ENCODE assay signal across 17 cellular contexts in genomic region chr15:78104566-78105500, GRCh38. TPM values are rescaled to one million over a fixed set of nuclear protein-coding genes. Genes with fewer than 3 reads are reported as not detected.
DNase-seq lines count a peak whose midpoint lies in the region; ATAC-seq and TF ChIP-seq lines count a peak whose summit lies in the region.
"Had no signal": no experiment of that assay in that cellular context is flagged by ENCODE, and none has a peak within 500 bp of the region (broad histone marks: within the 10 kb centered on the region; RNA-seq: fewer than 3 reads in every experiment).

No MANE protein-coding gene starts in this region.

- no peaks in the 10 kb centered on the region for H3K36me3 Mint-ChIP-seq in activated naive CD4-positive, alpha-beta T cell treated with anti-CD3 and anti-CD28 coated beads, Interleukin-2, amount 10 ng/mL, durations not matched to agents 7 days and 5 days
- no peaks in the 10 kb centered on the region for H3K36me3 Mint-ChIP-seq in T-helper 2 cell treated with Interferon-gamma antibody and Interleukin-4, amounts not matched to agents 5 μg/mL and 100 μg/mL, for 36 hours (ENCODE audit: low read depth)
- H3K36me3 Mint-ChIP-seq in type B pancreatic cell = no peaks in the 10 kb centered on the region
- H3K36me3 Mint-ChIP-seq: IgD-negative memory B cell had no signal

- DNase-seq in activated naive CD4-positive, alpha-beta T cell treated with anti-CD3 and anti-CD28 coated beads, Interleukin-2, amount 10 ng/mL, durations not matched to agents 7 days and 5 days = peak; percentile 46
- DNase-seq in activated naive CD4-positive, alpha-beta T cell (lab: John Stamatoyannopoulos, UW) = no peak
- DNase-seq in T-helper 2 cell treated with Interferon-gamma antibody and Interleukin-4, amounts not matched to agents 5 μg/mL and 100 μg/mL, for 36 hours (ENCODE audit: low spot score) = no peak
- peak; percentile 35 for DNase-seq in islet precursor cell
- no peak for DNase-seq in type B pancreatic cell (ENCODE audit: extremely low spot score, unreplicated experiment)
- DNase-seq in SKM-1 (lab: John Stamatoyannopoulos, UW; ENCODE audit: unreplicated experiment) = no peak
- DNase-seq in cardiac septum (ENCODE audit: low spot score) = no peak
- DNase-seq: activated CD4-positive, alpha-beta T cell treated with anti-CD3 and anti-CD28 coated beads, Interleukin-2, amount 50 U/mL, for 4 hours; DMS 273 treated with DMSO at 0.1 percent for 48 hours; foreskin fibroblast; left ventricle myocardium superior; NCI-H1048; psoas muscle; SIG-M5 had no signal

- H3K27me3 Mint-ChIP-seq in activated naive CD4-positive, alpha-beta T cell treated with anti-CD3 and anti-CD28 coated beads, Interleukin-2, amount 10 ng/mL, durations not matched to agents 7 days and 5 days = no peaks in the 10 kb centered on the region
- H3K27me3 Mint-ChIP-seq in T-helper 2 cell treated with Interferon-gamma antibody and Interleukin-4, amounts not matched to agents 5 μg/mL and 100 μg/mL, for 36 hours (ENCODE audit: low read depth) = no peaks in the 10 kb centered on the region
- H3K27me3 Mint-ChIP-seq in type B pancreatic cell = no peaks in the 10 kb centered on the region
- H3K27me3 Mint-ChIP-seq: IgD-negative memory B cell had no signal

- intact Hi-C loops in cardiac septum (cut with DNase I) = no loop called here

- no peak for TF ChIP-seq CTCF in type B pancreatic cell (conservative IDR thresholded peaks at IDR 0.05)

- H3K4me1 Mint-ChIP-seq in activated naive CD4-positive, alpha-beta T cell treated with anti-CD3 and anti-CD28 coated beads, Interleukin-2, amount 10 ng/mL, durations not matched to agents 7 days and 5 days = peaks cover 80% of the 10 kb centered on the region
- H3K4me1 Mint-ChIP-seq in T-helper 2 cell treated with Interferon-gamma antibody and Interleukin-4, amounts not matched to agents 5 μg/mL and 100 μg/mL, for 36 hours (ENCODE audit: low read depth) = peaks cover 64% of the 10 kb centered on the region
- peaks cover 9% of the 10 kb centered on the region for H3K4me1 Mint-ChIP-seq in type B pancreatic cell (ENCODE audit: unreplicated experiment)

- no peaks in the 10 kb centered on the region for H3K9me3 Mint-ChIP-seq in activated naive CD4-positive, alpha-beta T cell treated with anti-CD3 and anti-CD28 coated beads, Interleukin-2, amount 10 ng/mL, durations not matched to agents 7 days and 5 days
- H3K9me3 Mint-ChIP-seq in T-helper 2 cell treated with Interferon-gamma antibody and Interleukin-4, amounts not matched to agents 5 μg/mL and 100 μg/mL, for 36 hours = no peaks in the 10 kb centered on the region
- H3K9me3 Mint-ChIP-seq in type B pancreatic cell = no peaks in the 10 kb centered on the region
- H3K9me3 Mint-ChIP-seq: IgD-negative memory B cell had no signal

- CTCF ChIA-PET in activated naive CD4-positive, alpha-beta T cell treated with anti-CD3 and anti-CD28 coated beads, Interleukin-2, amount 10 ng/mL, durations not matched to agents 7 days and 5 days (lab: Charles Lee) = interaction anchor here (0.6 to 11.1 kb wide), 11 partner anchors 21 to 160 kb away, joined by 3 to 156 read pairs (median 5); no protein-coding TSS in a partner anchor

- H3K4me3 Mint-ChIP-seq in activated naive CD4-positive, alpha-beta T cell treated with anti-CD3 and anti-CD28 coated beads, Interleukin-2, amount 10 ng/mL, durations not matched to agents 7 days and 5 days = peak overlapping the region; percentile 36
- peak overlapping the region; percentile 64 for H3K4me3 Mint-ChIP-seq in T-helper 2 cell treated with Interferon-gamma antibody and Interleukin-4, amounts not matched to agents 5 μg/mL and 100 μg/mL, for 36 hours
- H3K4me3 Mint-ChIP-seq in type B pancreatic cell = no peak overlapping the region

- ATAC-seq in HG03565 (IDR thresholded peaks at IDR 0.05; ENCODE audit: unreplicated experiment) = no peak
- ATAC-seq: psoas muscle had no signal

- H3K27ac Mint-ChIP-seq in activated naive CD4-positive, alpha-beta T cell treated with anti-CD3 and anti-CD28 coated beads, Interleukin-2, amount 10 ng/mL, durations not matched to agents 7 days and 5 days = peak overlapping the region; percentile 95
- H3K27ac Mint-ChIP-seq in T-helper 2 cell treated with Interferon-gamma antibody and Interleukin-4, amounts not matched to agents 5 μg/mL and 100 μg/mL, for 36 hours = peak overlapping the region; percentile 89
- H3K27ac Mint-ChIP-seq in type B pancreatic cell = peak overlapping the region; percentile 3

RNA-seq across cellular contexts. Expression of gene SH2D7, which starts 12.5 kb away (rescaled TPM):
- not detected in 2 replicates for total RNA-seq in type B pancreatic cell (ENCODE audit: low replicate concordance)
- not detected for total RNA-seq in cardiac septum
- total RNA-seq: cerebellum, left ventricle myocardium superior, psoas muscle had no signal

RNA-seq across cellular contexts. Expression of gene CIB2, which starts 26.4 kb away (rescaled TPM):
- 15.7 and 20.1 TPM in 2 replicates for total RNA-seq in type B pancreatic cell (ENCODE audit: low replicate concordance)
- 16.7 TPM for total RNA-seq in cardiac septum

RNA-seq across cellular contexts. Expression of gene TBC1D2B, which starts 27.3 kb away (rescaled TPM):
- 17.4 and 22.1 TPM in 2 replicates for total RNA-seq in type B pancreatic cell (ENCODE audit: low replicate concordance)
- total RNA-seq in cardiac septum = 11.3 TPM

RNA-seq across cellular contexts. Expression of gene IDH3A, which starts 44.3 kb away (rescaled TPM):
- total RNA-seq in type B pancreatic cell (ENCODE audit: low replicate concordance) (66.5 and 93.6 TPM in 2 replicates), cardiac septum (370 TPM)

Comparison
In these comparisons a context has a peak if more than half of its experiments do, and no peak if none do; other contexts are left out.
1. DNase-seq: peak in activated naive CD4-positive, alpha-beta T cell treated with anti-CD3 and anti-CD28 coated beads, Interleukin-2, amount 10 ng/mL, durations not matched to agents 7 days and 5 days (single experiment) and islet precursor cell (single experiment); none in activated naive CD4-positive, alpha-beta T cell (0 of 4), T-helper 2 cell treated with Interferon-gamma antibody and Interleukin-4, amounts not matched to agents 5 μg/mL and 100 μg/mL, for 36 hours (single experiment), type B pancreatic cell (single experiment), SKM-1 (single experiment) and cardiac septum (single experiment).
2. H3K27ac Mint-ChIP-seq: peak in every context shown above with its lines; median percentile 95 in activated naive CD4-positive, alpha-beta T cell treated with anti-CD3 and anti-CD28 coated beads, Interleukin-2, amount 10 ng/mL, durations not matched to agents 7 days and 5 days; 89 in T-helper 2 cell treated with Interferon-gamma antibody and Interleukin-4, amounts not matched to agents 5 μg/mL and 100 μg/mL, for 36 hours; 3 in type B pancreatic cell.